ENCODE assay signal across 8 cellular contexts in the genomic region with DNA sequence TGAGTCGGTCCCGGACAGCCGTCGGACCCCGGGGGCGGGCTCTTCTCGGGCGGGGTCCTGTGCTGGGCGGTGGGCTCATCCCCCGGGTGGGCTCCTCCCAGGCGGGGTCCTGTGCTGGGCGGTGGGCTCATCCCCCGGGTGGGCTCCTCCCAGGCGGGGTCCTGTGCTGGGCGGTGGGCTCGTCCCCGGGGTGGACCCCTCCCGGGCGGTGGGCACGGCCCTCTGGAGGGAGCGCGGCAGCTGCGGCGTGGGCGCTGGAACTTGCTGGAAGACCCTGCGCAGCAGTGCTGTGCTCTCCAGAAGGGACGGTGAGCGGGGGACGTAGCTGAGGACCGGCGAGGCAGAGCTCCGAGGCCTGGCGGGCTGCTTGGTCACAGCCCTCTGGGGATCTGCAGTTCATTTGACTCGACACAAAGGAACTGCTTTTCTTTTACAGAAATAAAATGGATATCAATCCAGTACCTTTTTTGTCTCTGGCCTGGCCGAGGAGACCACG. TPM values are rescaled to one million over a fixed set of nuclear protein-coding genes. Genes with fewer than 3 reads are reported as not detected.
A peak's percentile ranks its signal among the peaks of the same experiment; 100 is the strongest.
DNase-seq lines count a peak whose midpoint lies in the region; ATAC-seq and TF ChIP-seq lines count a peak whose summit lies in the region.

No MANE protein-coding gene starts in this region.

- peaks cover 24% of the 10 kb centered on the region for H3K27me3 Mint-ChIP-seq in endodermal cell (ENCODE audit: insufficient read depth)

- H3K36me3 ChIP-seq in endodermal cell (ENCODE audit: control insufficient read depth, insufficient read depth, low read length) (no peaks in the 10 kb centered on the region), muscle layer of duodenum (ENCODE audit: control insufficient read depth in 1 of 2, insufficient read depth in 2 of 2, low read length in 2 of 2) (no peaks in the 10 kb centered on the region)

- no peaks in the 10 kb centered on the region for H3K36me3 Mint-ChIP-seq in endodermal cell (ENCODE audit: low read depth)

- in situ Hi-C loops in GM13976 (cut with MboI; ENCODE audit: low sequenced_read_pairs, unreplicated experiment), result no loop called here

- H3K9me3 ChIP-seq in endodermal cell (ENCODE audit: control insufficient read depth, low read length) (no peaks in the 10 kb centered on the region), muscle layer of duodenum (ENCODE audit: control insufficient read depth in 1 of 2, low read length in 2 of 2) (no peaks in the 10 kb centered on the region)

- no peak overlapping the region for H3K27ac Mint-ChIP-seq in endodermal cell

- WGBS in endodermal cell (ENCODE audit: insufficient coverage in 1 of 2, insufficient read length in 1 of 2), 2 experiments, result 3% methylated on average over 14 to 36 of the region's 36 CpGs

- peak overlapping the region; percentile 77 for H3K4me3 ChIP-seq in endodermal cell (ENCODE audit: low read length)
- H3K4me3 ChIP-seq in muscle layer of duodenum (ENCODE audit: low read depth in 1 of 2, low read length in 2 of 2), result peak overlapping the region; percentile 52 to 80

- H3K9me3 Mint-ChIP-seq in endodermal cell, result no peaks in the 10 kb centered on the region

- DNase-seq in DMS79 (lab: John Stamatoyannopoulos, UW), result peak; percentile 33
- DNase-seq in NCI-H526 (lab: John Stamatoyannopoulos, UW), result peak; percentile 40 to 85
- DNase-seq in endodermal cell, result peak; percentile 74
- no peak for DNase-seq in GM13976 (ENCODE audit: low spot score)
- DNase-seq in 8988T, result no peak
- DNase-seq in left colon, result no peak

- H3K4me1 ChIP-seq in endodermal cell (ENCODE audit: control insufficient read depth, insufficient read depth, low read length), result peaks cover 3% of the 10 kb centered on the region
- H3K4me1 ChIP-seq in muscle layer of duodenum (ENCODE audit: control insufficient read depth in 1 of 2, insufficient read depth in 2 of 2, low read length in 2 of 2), result peaks cover 0 to 11% of the 10 kb centered on the region in 2 donors

- peaks cover 9% of the 10 kb centered on the region for H3K27me3 ChIP-seq in endodermal cell (ENCODE audit: control insufficient read depth, insufficient read depth, low read length, poor library complexity, severe bottlenecking)
- H3K27me3 ChIP-seq in muscle layer of duodenum (ENCODE audit: low read depth, low read length), result peaks cover 4% of the 10 kb centered on the region

- no peak for ATAC-seq in left colon
- ATAC-seq in HG02973 (IDR thresholded peaks at IDR 0.05; ENCODE audit: unreplicated experiment), result no peak

- peaks cover 8% of the 10 kb centered on the region for H3K4me1 Mint-ChIP-seq in endodermal cell

- TF ChIP-seq CTCF in endodermal cell (conservative IDR thresholded peaks at IDR 0.05), result no peak
- TF ChIP-seq CTCF in GM13976 (IDR thresholded peaks at IDR 0.05; ENCODE audit: borderline replicate concordance, control extremely low read depth, extremely low read depth, insufficient read depth, missing control alignments), result no peak

- H3K27ac ChIP-seq in endodermal cell (ENCODE audit: low read depth, low read length) (peak overlapping the region; percentile 82), muscle layer of duodenum (ENCODE audit: low read length) (peak overlapping the region; percentile 47)

- H3K9ac ChIP-seq in endodermal cell (ENCODE audit: extremely low read depth, low read length, poor library complexity, severe bottlenecking), result peak overlapping the region; percentile 26

- intact Hi-C loops in left colon (cut with DNase I, micrococcal nuclease), result no loop called here

- H3K4me3 Mint-ChIP-seq in endodermal cell, result peak overlapping the region; percentile 83

RNA-seq across cellular contexts. Expression of a gene that starts 0.6 kb away (rescaled TPM):
- total RNA-seq in endodermal cell (10 to 100 TPM; 35.8 to 41.8 TPM), left colon (10 to 100 TPM in 1 of 2 donors, 1 to 10 TPM in 1; 5.1 to 10.7 TPM)
- 110 TPM for polyA plus RNA-seq in endodermal cell (2013, experiment 1 of 2)
- 105 TPM for polyA plus RNA-seq in endodermal cell (2013, experiment 2 of 2)

Comparison
In these comparisons a context has a peak if more than half of its experiments do, and no peak if none do; other contexts are left out.
1. DNase-seq: peak in DMS79 (single experiment), NCI-H526 (2 of 2) and endodermal cell (single experiment); none in GM13976 (single experiment), 8988T (single experiment) and left colon (0 of 2).